13 cellular contexts compared by ENCODE assay signal in genomic region chr2:101197215-101197745, GRCh38. TPM values are rescaled to one million over a fixed set of nuclear protein-coding genes. Genes with fewer than 3 reads are reported as not detected.
DNase-seq lines count a peak whose midpoint lies in the region; ATAC-seq, FAIRE-seq and TF ChIP-seq lines count a peak whose summit lies in the region.
"Had no signal": no experiment of that assay in that cellular context is flagged by ENCODE, and none has a peak within 500 bp of the region (broad histone marks: within the 10 kb centered on the region; RNA-seq: fewer than 3 reads in every experiment).

No MANE protein-coding gene starts in this region.

- no peak for FAIRE-seq in A549 (lab: Jason Lieb, UNC)
- no peak for FAIRE-seq in RCC 7860 (lab: Jason Lieb, UNC)

- H3K27ac Mint-ChIP-seq in activated naive CD4-positive, alpha-beta T cell treated with anti-CD3 and anti-CD28 coated beads, Interleukin-2, amount 50 U/mL, for 72 hours: no peak overlapping the region
- H3K27ac Mint-ChIP-seq: activated naive CD8-positive, alpha-beta T cell; T-helper 1 cell treated with Interleukin-12 subunit alpha and Interleukin-12 subunit beta and Interleukin-4 antibody, amounts not matched to agents 30 μg/mL and 1 μg/mL, for 36 hours had no signal

- 28% methylated on average over 1 of the region's 1 CpG for WGBS in A549 (ENCODE audit: missing lambda C conversion rate)

- no peaks in the 10 kb centered on the region for H3K36me3 Mint-ChIP-seq in activated naive CD4-positive, alpha-beta T cell treated with anti-CD3 and anti-CD28 coated beads, Interleukin-2, amount 50 U/mL, for 72 hours
- H3K36me3 Mint-ChIP-seq: activated naive CD8-positive, alpha-beta T cell had no signal

- no peak for TF ChIP-seq POLR2A in A549 (IDR thresholded peaks at IDR 0.05; ENCODE audit: low read length)

- peak; percentile 34; the same call in 1 of the 3 replicates for TF ChIP-seq CTCF in A549 (IDR thresholded peaks at IDR 0.05)

- no peak overlapping the region for H3K4me3 ChIP-seq in A549
- H3K4me3 ChIP-seq: coronary artery, gastrocnemius medialis, upper lobe of left lung had no signal

- CTCF ChIA-PET in A549 (lab: Yijun Ruan, JAX): interaction anchor here (0.9 to 10.3 kb wide), 7 partner anchors 7 to 215 kb away, joined by 3 to 96 read pairs (median 6); no protein-coding TSS in a partner anchor

- no peak for TF ChIP-seq EP300 in A549 (IDR thresholded peaks at IDR 0.05)

- peaks cover 17% of the 10 kb centered on the region for H3K4me1 ChIP-seq in A549
- H3K4me1 ChIP-seq: gastrocnemius medialis had no signal

- POLR2A ChIA-PET in A549 (lab: Yijun Ruan, JAX): no interaction called here

- TF ChIP-seq RAD21 in A549 (conservative IDR thresholded peaks at IDR 0.05 in 1 of 2, IDR thresholded peaks at IDR 0.05 in 1 of 2): peak; percentile 17 to 34; a peak in 1 of 5 replicates

- H3K9me3 ChIP-seq in A549: no peaks in the 10 kb centered on the region
- H3K9me3 ChIP-seq: gastrocnemius medialis, upper lobe of left lung had no signal

- no peaks in the 10 kb centered on the region for H3K9me3 Mint-ChIP-seq in activated naive CD4-positive, alpha-beta T cell treated with anti-CD3 and anti-CD28 coated beads, Interleukin-2, amount 50 U/mL, for 72 hours
- H3K9me3 Mint-ChIP-seq: T-helper 1 cell treated with Interleukin-12 subunit alpha and Interleukin-12 subunit beta and Interleukin-4 antibody, amounts not matched to agents 30 μg/mL and 1 μg/mL, for 36 hours had no signal

- H3K4me2 ChIP-seq in A549: no peak overlapping the region

- DNase-seq in A549 (ENCODE audit: low read depth in 1 of 2, low spot score in 1 of 2): peak in 1 of 2 experiments; percentile 32
- DNase-seq in HT-29 (ENCODE audit: low spot score): peak; percentile 28
- DNase-seq in SW480 (ENCODE audit: low spot score): peak; percentile 22
- peak; percentile 69 for DNase-seq in foreskin melanocyte
- DNase-seq in RCC 7860 (ENCODE audit: low spot score): no peak
- DNase-seq in activated naive CD4-positive, alpha-beta T cell treated with anti-CD3 and anti-CD28 coated beads, Interleukin-2, amount 50 U/mL, for 72 hours (ENCODE audit: low spot score in 2 of 2): no peak
- DNase-seq in H4 (ENCODE audit: low spot score): no peak
- DNase-seq: gastrocnemius medialis, upper lobe of left lung had no signal

- ATAC-seq in A549: peak; percentile 73 to 81; a peak in 5 of 6 replicates
- ATAC-seq in GM18519 (IDR thresholded peaks at IDR 0.05; ENCODE audit: low FRiP score, unreplicated experiment): no peak
- no peak for ATAC-seq in activated naive CD4-positive, alpha-beta T cell treated with anti-CD3 and anti-CD28 coated beads, Interleukin-2, amount 50 U/mL, for 72 hours
- ATAC-seq: gastrocnemius medialis had no signal

- no peak overlapping the region for H3K27ac ChIP-seq in A549
- H3K27ac ChIP-seq: coronary artery, gastrocnemius medialis, upper lobe of left lung had no signal

TF ChIP-seq in A549, 52 proteins besides CTCF, POLR2A, EP300 and RAD21:
- TF ChIP-seq SMC3 (IDR thresholded peaks at IDR 0.05) (0 out of 3 replicates have a peak, but pooled peaks have one; percentile 28), RFX5 (IDR thresholded peaks at IDR 0.05) (no peak)

RNA-seq across cellular contexts. Expression of gene TBC1D8, which starts 46.1 kb away (rescaled TPM):
- polyA plus RNA-seq in A549 (2011; rRNA removed): 107 and 119 TPM in 2 replicates
- 46.3 and 54.9 TPM in 2 replicates for polyA plus RNA-seq in A549 (2012; cell fraction: cytosol; rRNA removed)
- 250 and 339 TPM in 2 replicates for polyA plus RNA-seq in A549 (2012; cell fraction: nucleus; rRNA removed)
- 30.0 to 40.3 TPM (median 35.3 TPM) in 3 replicates for polyA plus RNA-seq in A549 (2017; fragmentation: RNase III; extraction: RNeasy Plus Mini Kit Qiagen cat#74134 plus additional on column Dnase treatment)
- 132 and 139 TPM in 2 replicates for polyA minus RNA-seq in A549 (2011; rRNA and poly(A)+ RNA removed)
- total RNA-seq in HT-29 (2014; rRNA removed; shearing (Covaris generic)): 30.3 and 33.4 TPM in 2 replicates
- total RNA-seq in activated naive CD4-positive, alpha-beta T cell treated with anti-CD3 and anti-CD28 coated beads, Interleukin-2, amount 50 U/mL, for 72 hours: 10 to 100 TPM in 1 of 2 donors, 1 to 10 TPM in 1; 2.6 to 12.1 TPM
- 5.3 and 6.4 TPM in 2 replicates for total RNA-seq in H4 (2014; rRNA removed; shearing (Covaris generic))

RNA-seq across cellular contexts. Expression of gene CNOT11, which starts 55.4 kb away (rescaled TPM):
- polyA plus RNA-seq in A549 (2011; rRNA removed) (76.7 and 99.1 TPM in 2 replicates), A549 (2017; fragmentation: RNase III; extraction: RNeasy Plus Mini Kit Qiagen cat#74134 plus additional on column Dnase treatment) (35.4 to 35.8 TPM (median 35.5 TPM) in 3 replicates)
- polyA plus RNA-seq in A549 (2012; cell fraction: cytosol; rRNA removed): 34.4 and 41.4 TPM in 2 replicates
- polyA plus RNA-seq in A549 (2012; cell fraction: nucleus; rRNA removed): 30.4 and 55.9 TPM in 2 replicates
- polyA minus RNA-seq in A549 (2011; rRNA and poly(A)+ RNA removed): 56.7 and 63.4 TPM in 2 replicates
- 64.9 and 68.6 TPM in 2 replicates for total RNA-seq in HT-29 (2014; rRNA removed; shearing (Covaris generic))
- total RNA-seq in activated naive CD4-positive, alpha-beta T cell treated with anti-CD3 and anti-CD28 coated beads, Interleukin-2, amount 50 U/mL, for 72 hours: 10 to 100 TPM; 46.1 to 56.4 TPM
- 58.2 and 69.8 TPM in 2 replicates for total RNA-seq in H4 (2014; rRNA removed; shearing (Covaris generic))

Comparison
In these comparisons a context has a peak if more than half of its experiments do, and no peak if none do; other contexts are left out.
1. ATAC-seq: peak in A549 (2 of 2); none in GM18519 (single experiment) and activated naive CD4-positive, alpha-beta T cell treated with anti-CD3 and anti-CD28 coated beads, Interleukin-2, amount 50 U/mL, for 72 hours (0 of 2).
2. DNase-seq: peak in HT-29 (single experiment), SW480 (single experiment) and foreskin melanocyte (single experiment); none in RCC 7860 (single experiment), activated naive CD4-positive, alpha-beta T cell treated with anti-CD3 and anti-CD28 coated beads, Interleukin-2, amount 50 U/mL, for 72 hours (0 of 2) and H4 (single experiment).